14 cellular contexts compared by ENCODE assay signal in the genomic region with DNA sequence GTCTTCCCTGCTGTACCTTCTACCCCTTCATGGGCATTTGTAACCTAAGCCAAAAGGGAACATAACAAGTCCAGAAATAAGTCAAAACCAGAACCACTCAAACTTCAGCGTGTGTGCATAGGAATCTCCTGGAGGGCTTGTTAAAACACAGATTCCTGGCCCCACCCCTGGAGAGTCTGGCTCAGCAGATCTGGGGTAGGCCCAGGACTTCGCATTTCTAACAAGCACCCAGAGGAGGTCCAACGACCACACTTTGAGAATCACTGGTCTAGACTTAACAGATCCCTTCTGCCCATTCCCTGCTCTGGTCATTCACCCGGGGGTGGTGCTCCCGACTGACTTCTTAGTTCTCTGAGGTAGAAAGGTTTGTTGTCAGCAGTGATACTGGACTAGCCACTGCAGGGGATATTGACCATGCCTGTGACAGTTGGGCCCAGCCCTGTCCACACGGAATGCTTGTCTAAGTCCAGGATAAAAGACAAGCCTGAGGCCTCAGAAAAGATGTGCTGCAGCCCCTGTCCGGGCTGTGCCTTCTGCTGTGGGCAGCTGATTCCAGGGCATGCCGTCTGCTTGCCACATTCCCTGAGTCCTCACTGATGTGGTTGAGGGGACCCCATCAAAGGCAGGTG.
"Had no signal": no experiment of that assay in that cellular context is flagged by ENCODE, and none has a peak within 500 bp of the region (broad histone marks: within the 10 kb centered on the region; RNA-seq: fewer than 3 reads in every experiment).

No MANE protein-coding gene starts in this region.

- H3K9me3 ChIP-seq: neutrophil had no signal

- H3K27me3 ChIP-seq: foreskin keratinocyte, neutrophil had no signal

- H3K4me1 ChIP-seq: foreskin keratinocyte had no signal

- H3K27ac ChIP-seq: foreskin keratinocyte, neutrophil had no signal

- ATAC-seq: right cardiac atrium had no signal

- DNase-seq: activated CD4-positive, alpha-beta T cell treated with anti-CD3 and anti-CD28 coated beads, Interleukin-2, amount 50 U/mL, for 1 hour; activated CD4-positive, CD25-positive, alpha-beta regulatory T cell; activated gamma-delta T cell treated with Interleukin-2 at 50 U/mL for 16 hours; activated naive CD8-positive, alpha-beta T cell treated with anti-CD3 and anti-CD28 coated beads, Interleukin-2, amount 10 ng/mL, durations not matched to agents 7 days and 5 days; activated T-cell treated with anti-CD3 and anti-CD28 coated beads for 4 hours; anterior cingulate cortex; head of caudate nucleus; naive B cell; stimulated activated CD4-positive, alpha-beta T cell treated with anti-CD3 and anti-CD28 coated beads, Interleukin-12 subunit alpha, Interleukin-12 subunit beta, amount 100 ng/mL, for 4 hours; stimulated activated CD4-positive, alpha-beta T cell treated with anti-CD3 and anti-CD28 coated beads, Interleukin-2, amount 100 ng/mL, for 48 hours; stimulated activated naive CD4-positive, alpha-beta T cell treated with Interleukin-2 at 50 U/mL for 16 hours had no signal
